Comparison of ENCODE assay signal across 9 cellular contexts in genomic region chr16:15434079-15434424, GRCh38. TPM values are rescaled to one million over a fixed set of nuclear protein-coding genes. Genes with fewer than 3 reads are reported as not detected.
DNase-seq lines count a peak whose midpoint lies in the region; TF ChIP-seq lines count a peak whose summit lies in the region.
"Had no signal": no experiment of that assay in that cellular context is flagged by ENCODE, and none has a peak within 500 bp of the region (broad histone marks: within the 10 kb centered on the region; RNA-seq: fewer than 3 reads in every experiment).

No MANE protein-coding gene starts in this region.

- H4K20me1 ChIP-seq in neural progenitor cell (ENCODE audit: low read depth): peaks cover 29% of the 10 kb centered on the region

- H3K9ac ChIP-seq in NT2/D1 (ENCODE audit: insufficient read length, low read depth): no peak overlapping the region
- peak overlapping the region; percentile 47 for H3K9ac ChIP-seq in endocrine pancreas (ENCODE audit: control insufficient read depth, insufficient read depth, low read length)
- H3K9ac ChIP-seq in neural progenitor cell: no peak overlapping the region

- no peak for TF ChIP-seq CTCF in AG10803 (conservative IDR thresholded peaks at IDR 0.05; ENCODE audit: low read length)
- no peak for TF ChIP-seq CTCF in neural progenitor cell (IDR thresholded peaks at IDR 0.05)

- peak overlapping the region; percentile 85 for H2AFZ ChIP-seq in neural progenitor cell (replicated peaks)

- H3K27ac Mint-ChIP-seq in neural progenitor cell: no peak overlapping the region

- H3K36me3 Mint-ChIP-seq in neural progenitor cell: no peaks in the 10 kb centered on the region

- H3K9me3 Mint-ChIP-seq in neural progenitor cell: no peaks in the 10 kb centered on the region

- peaks cover 7% of the 10 kb centered on the region for H3K27me3 Mint-ChIP-seq in neural progenitor cell (ENCODE audit: insufficient read depth, low read depth)

- peaks cover 42% of the 10 kb centered on the region for H3K79me2 ChIP-seq in neural progenitor cell (ENCODE audit: low read depth)

- H3K36me3 ChIP-seq in NT2/D1 (ENCODE audit: insufficient read depth, insufficient read length, low read length) (no peaks in the 10 kb centered on the region), endocrine pancreas (ENCODE audit: control insufficient read depth, insufficient read depth, low read length) (no peaks in the 10 kb centered on the region), neural progenitor cell (no peaks in the 10 kb centered on the region)

- H3K4me3 ChIP-seq in AG10803 (ENCODE audit: low read length): peak overlapping the region; percentile 94
- peak overlapping the region; percentile 80 for H3K4me3 ChIP-seq in NT2/D1 (ENCODE audit: insufficient read length, low read depth)
- peak overlapping the region; percentile 59 for H3K4me3 ChIP-seq in endocrine pancreas (ENCODE audit: control insufficient read depth, insufficient read depth, low read length)
- peak overlapping the region; percentile 76 for H3K4me3 ChIP-seq in neural progenitor cell

- H3K4me1 Mint-ChIP-seq in neural progenitor cell: peaks cover 15% of the 10 kb centered on the region

- H3K27ac ChIP-seq in neural progenitor cell: no peak overlapping the region

- H3F3A ChIP-seq in neural progenitor cell (ENCODE audit: low read depth): peaks cover 17% of the 10 kb centered on the region

- DNase-seq in AG10803 (ENCODE audit: low read depth) (no peak), NT2/D1 (ENCODE audit: low read depth, low spot score) (no peak), neural progenitor cell (ENCODE audit: low spot score) (no peak), NCI-H2227 treated with DMSO at 0.1 percent for 48 hours (lab: John Stamatoyannopoulos, UW) (no peak), NOMO-1 treated with dmso at 0.1 percent for 144 hours (lab: John Stamatoyannopoulos, UW; ENCODE audit: unreplicated experiment) (no peak), NCI-H1694 treated with DMSO at 0.1 percent for 48 hours (lab: John Stamatoyannopoulos, UW) (no peak), RPMI8226 (no peak)

- peaks cover 3% of the 10 kb centered on the region for H3K4me1 ChIP-seq in NT2/D1 (ENCODE audit: insufficient read depth, insufficient read length)
- peaks cover 3% of the 10 kb centered on the region for H3K4me1 ChIP-seq in endocrine pancreas (ENCODE audit: control insufficient read depth, insufficient read depth, low read length)
- H3K4me1 ChIP-seq in neural progenitor cell: no peaks in the 10 kb centered on the region

- H3K9me3 ChIP-seq in NT2/D1 (ENCODE audit: insufficient read depth, low read length) (no peaks in the 10 kb centered on the region), endocrine pancreas (ENCODE audit: control insufficient read depth, low read length) (no peaks in the 10 kb centered on the region), neural progenitor cell (ENCODE audit: low read depth) (no peaks in the 10 kb centered on the region)

- H3K4me2 ChIP-seq in neural progenitor cell: peak overlapping the region; percentile 86

- H3K27me3 ChIP-seq in NT2/D1 (ENCODE audit: insufficient read depth, insufficient read length) (peaks cover 42% of the 10 kb centered on the region), endocrine pancreas (ENCODE audit: control insufficient read depth, insufficient read depth, low read length) (no peaks in the 10 kb centered on the region), neural progenitor cell (peaks cover 15% of the 10 kb centered on the region)

- H3K4me3 Mint-ChIP-seq in neural progenitor cell: peak overlapping the region; percentile 91

RNA-seq across cellular contexts. Expression of gene BMERB1, which starts 0.3 kb away (rescaled TPM):
- total RNA-seq in neural progenitor cell (ENCODE audit: low replicate concordance): 39.0 and 44.6 TPM in 2 replicates

RNA-seq across cellular contexts. Expression of gene MPV17L, which starts 38.5 kb away (rescaled TPM):
- 0.30 and 0.87 TPM in 2 replicates for total RNA-seq in neural progenitor cell (ENCODE audit: low replicate concordance)
- total RNA-seq: SK-MEL-5 had no signal

RNA-seq across cellular contexts. Expression of gene NPIPA5, which starts 56.0 kb away (rescaled TPM):
- total RNA-seq in neural progenitor cell (ENCODE audit: low replicate concordance): 0.87 TPM in 1 of 2 replicates, not detected in the other
